14 cellular contexts compared by ENCODE assay signal in genomic region chr20:24389686-24390085, GRCh38.
DNase-seq lines count a peak whose midpoint lies in the region; ATAC-seq and TF ChIP-seq lines count a peak whose summit lies in the region.
"Had no signal": no experiment of that assay in that cellular context is flagged by ENCODE, and none has a peak within 500 bp of the region (broad histone marks: within the 10 kb centered on the region; RNA-seq: fewer than 3 reads in every experiment).

No MANE protein-coding gene starts in this region.

- H3K27ac ChIP-seq in BLaER1 treated with 17β-estradiol and CSF1 and Interleukin-3, amounts not matched to agents 10 nM and 100 nM = peak overlapping the region in 9 of 11 experiments; percentile 13 to 75 (median 67); a peak in 17 of 22 replicates
- H3K27ac ChIP-seq in left lung (no peak overlapping the region), colonic mucosa (no peak overlapping the region), thyroid gland (no peak overlapping the region)
- H3K27ac ChIP-seq: VCaP had no signal

- H3K4me3 ChIP-seq in BLaER1 treated with 17β-estradiol and CSF1 and Interleukin-3, amounts not matched to agents 10 nM and 100 nM = peak overlapping the region in 3 of 10 experiments; percentile 16 to 33 (median 21); a peak in 2 of 20 replicates
- H3K4me3 ChIP-seq in left lung (no peak overlapping the region), colonic mucosa (no peak overlapping the region), thyroid gland (replicated peaks in 1 of 3) (no peak overlapping the region)

- no peak for TF ChIP-seq CTCF in activated CD8-positive, alpha-beta T cell treated with anti-CD3 and anti-CD28 coated beads for 36 hours (IDR thresholded peaks at IDR 0.05)
- TF ChIP-seq CTCF in left lung (IDR thresholded peaks at IDR 0.05) (no peak), colonic mucosa (IDR thresholded peaks at IDR 0.05) (no peak), thyroid gland (IDR thresholded peaks at IDR 0.05) (no peak)

- peak overlapping the region; percentile 58 for H3K27ac Mint-ChIP-seq in activated CD8-positive, alpha-beta T cell treated with anti-CD3 and anti-CD28 coated beads for 36 hours
- H3K27ac Mint-ChIP-seq: brain had no signal

- H3K4me1 Mint-ChIP-seq in activated CD8-positive, alpha-beta T cell treated with anti-CD3 and anti-CD28 coated beads for 36 hours (ENCODE audit: low read depth) = peaks cover 34% of the 10 kb centered on the region
- H3K4me1 Mint-ChIP-seq: brain had no signal

- H3K27me3 ChIP-seq in BLaER1 treated with 17β-estradiol and CSF1 and Interleukin-3, amounts not matched to agents 10 nM and 100 nM = no peaks in the 10 kb centered on the region
- H3K27me3 ChIP-seq in left lung (peaks cover 0 to 32% of the 10 kb centered on the region in 2 donors), colonic mucosa (no peaks in the 10 kb centered on the region), thyroid gland (no peaks in the 10 kb centered on the region)

- peak overlapping the region in 5 of 11 experiments; percentile 13 to 49 (median 37); a peak in 6 of 22 replicates for H3K9ac ChIP-seq in BLaER1 treated with 17β-estradiol and CSF1 and Interleukin-3, amounts not matched to agents 10 nM and 100 nM
- H3K9ac ChIP-seq in colonic mucosa (ENCODE audit: low read depth in 2 of 2, low read length in 2 of 2) = no peak overlapping the region

- CTCF ChIA-PET in activated CD8-positive, alpha-beta T cell treated with anti-CD3 and anti-CD28 coated beads for 36 hours (lab: Charles Lee) = no interaction called here

- no peaks in the 10 kb centered on the region for H3K9me3 Mint-ChIP-seq in activated CD8-positive, alpha-beta T cell treated with anti-CD3 and anti-CD28 coated beads for 36 hours

- no peaks in the 10 kb centered on the region for H3K36me3 Mint-ChIP-seq in activated CD8-positive, alpha-beta T cell treated with anti-CD3 and anti-CD28 coated beads for 36 hours (ENCODE audit: low read depth)
- H3K36me3 Mint-ChIP-seq: brain had no signal

- H3K9me3 ChIP-seq in BLaER1 treated with 17β-estradiol and CSF1 and Interleukin-3, amounts not matched to agents 10 nM and 100 nM (replicated peaks in 1 of 11) = no peaks in the 10 kb centered on the region
- H3K9me3 ChIP-seq in left lung (no peaks in the 10 kb centered on the region), colonic mucosa (no peaks in the 10 kb centered on the region), thyroid gland (no peaks in the 10 kb centered on the region)

- WGBS in thyroid gland, 2 donors = 76 to 87% methylated on average over 3 of the region's 3 CpGs

- POLR2A ChIA-PET in activated CD8-positive, alpha-beta T cell treated with anti-CD3 and anti-CD28 coated beads for 36 hours (lab: Charles Lee) = no interaction called here

- H3K27me3 Mint-ChIP-seq in activated CD8-positive, alpha-beta T cell treated with anti-CD3 and anti-CD28 coated beads for 36 hours = no peaks in the 10 kb centered on the region

- DNase-seq in HT1080 (ENCODE audit: low read depth) (peak; percentile 75), left lung (peak in 1 of 2 donors; percentile 45), colonic mucosa (no peak), thyroid gland (no peak)
- DNase-seq in activated CD8-positive, alpha-beta T cell treated with anti-CD3 and anti-CD28 coated beads for 36 hours = peak; percentile 57
- DNase-seq: kidney glomerular epithelial cell, MM.1S, NCI-H774 had no signal

- peaks cover 22 to 67% (median 52%) of the 10 kb centered on the region in 10 experiments for H3K4me1 ChIP-seq in BLaER1 treated with 17β-estradiol and CSF1 and Interleukin-3, amounts not matched to agents 10 nM and 100 nM
- no peaks in the 10 kb centered on the region for H3K4me1 ChIP-seq in left lung
- H3K4me1 ChIP-seq in colonic mucosa = no peaks in the 10 kb centered on the region
- H3K4me1 ChIP-seq in thyroid gland = no peaks in the 10 kb centered on the region

- H3K4me3 Mint-ChIP-seq in activated CD8-positive, alpha-beta T cell treated with anti-CD3 and anti-CD28 coated beads for 36 hours = no peak overlapping the region
- H3K4me3 Mint-ChIP-seq: brain had no signal

- peak overlapping the region; percentile 72 to 96 (median 82) for H3K4me2 ChIP-seq in BLaER1 treated with 17β-estradiol and CSF1 and Interleukin-3, amounts not matched to agents 10 nM and 100 nM

- peak; percentile 96 for ATAC-seq in activated CD8-positive, alpha-beta T cell treated with anti-CD3 and anti-CD28 coated beads for 36 hours
- ATAC-seq in left lung (peak; percentile 74), HG02798 (IDR thresholded peaks at IDR 0.05; ENCODE audit: poor library complexity, unreplicated experiment) (no peak), GM18520 (IDR thresholded peaks at IDR 0.05; ENCODE audit: unreplicated experiment) (no peak)
- ATAC-seq: esophagus mucosa had no signal

- intact Hi-C loops in activated CD8-positive, alpha-beta T cell treated with anti-CD3 and anti-CD28 coated beads for 36 hours (cut with micrococcal nuclease) = no loop called here
- intact Hi-C loops in left lung (cut with DNase I) (no loop called here), colonic mucosa (cut with DNase I) (no loop called here), thyroid gland (cut with DNase I) (no loop called here)

- no peaks in the 10 kb centered on the region for H4K20me1 ChIP-seq in BLaER1 treated with 17β-estradiol and CSF1 and Interleukin-3, amounts not matched to agents 10 nM and 100 nM

- no peaks in the 10 kb centered on the region for H3K36me3 ChIP-seq in BLaER1 treated with 17β-estradiol and CSF1 and Interleukin-3, amounts not matched to agents 10 nM and 100 nM
- H3K36me3 ChIP-seq in left lung (no peaks in the 10 kb centered on the region), colonic mucosa (no peaks in the 10 kb centered on the region), thyroid gland (no peaks in the 10 kb centered on the region)

- no peak for TF ChIP-seq POLR2A in thyroid gland (IDR thresholded peaks at IDR 0.05)

Comparison
In these comparisons a context has a peak if more than half of its experiments do, and no peak if none do; other contexts are left out.
1. H3K27ac ChIP-seq: peak in BLaER1 treated with 17β-estradiol and CSF1 and Interleukin-3, amounts not matched to agents 10 nM and 100 nM (9 of 11); none in left lung (0 of 2), colonic mucosa (single experiment) and thyroid gland (0 of 3).
2. DNase-seq: peak in HT1080 (single experiment) and activated CD8-positive, alpha-beta T cell treated with anti-CD3 and anti-CD28 coated beads for 36 hours (single experiment); none in colonic mucosa (single experiment) and thyroid gland (0 of 2).
3. ATAC-seq: peak in activated CD8-positive, alpha-beta T cell treated with anti-CD3 and anti-CD28 coated beads for 36 hours (single experiment) and left lung (single experiment); none in HG02798 (single experiment) and GM18520 (single experiment).